2 cellular contexts compared by ENCODE assay signal in genomic region chr2:21067863-21068537, GRCh38.
TF ChIP-seq lines count a peak whose summit lies in the region.

No MANE protein-coding gene starts in this region.

TF ChIP-seq in GM23338, 12 proteins besides CTCF, POLR2A, EP300 and RAD21 (continued from another document):
- peak; percentile 78 for TF ChIP-seq ZNF462 (CRISPR knock-in tag; IDR thresholded peaks at IDR 0.05)
- peak; percentile 37; the same call in 1 of the 2 replicates for TF ChIP-seq NANOG (IDR thresholded peaks at IDR 0.05; ENCODE audit: borderline replicate concordance)
- no peak for TF ChIP-seq ZNF114 (CRISPR knock-in tag; IDR thresholded peaks at IDR 0.05)
- TF ChIP-seq, protein P1, sequence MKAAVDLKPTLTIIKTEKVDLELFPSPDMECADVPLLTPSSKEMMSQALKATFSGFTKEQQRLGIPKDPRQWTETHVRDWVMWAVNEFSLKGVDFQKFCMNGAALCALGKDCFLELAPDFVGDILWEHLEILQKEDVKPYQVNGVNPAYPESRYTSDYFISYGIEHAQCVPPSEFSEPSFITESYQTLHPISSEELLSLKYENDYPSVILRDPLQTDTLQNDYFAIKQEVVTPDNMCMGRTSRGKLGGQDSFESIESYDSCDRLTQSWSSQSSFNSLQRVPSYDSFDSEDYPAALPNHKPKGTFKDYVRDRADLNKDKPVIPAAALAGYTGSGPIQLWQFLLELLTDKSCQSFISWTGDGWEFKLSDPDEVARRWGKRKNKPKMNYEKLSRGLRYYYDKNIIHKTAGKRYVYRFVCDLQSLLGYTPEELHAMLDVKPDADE (IDR thresholded peaks at IDR 0.05) = no peak
- no peak for TF ChIP-seq STAT1 (IDR thresholded peaks at IDR 0.05; ENCODE audit: unreplicated experiment)
- no peak for TF ChIP-seq POLR2AphosphoS5 (IDR thresholded peaks at IDR 0.05; ENCODE audit: low read depth)
- TF ChIP-seq EZH2phosphoT487 (IDR thresholded peaks at IDR 0.05; ENCODE audit: unreplicated experiment) = no peak
- TF ChIP-seq, protein P2, sequence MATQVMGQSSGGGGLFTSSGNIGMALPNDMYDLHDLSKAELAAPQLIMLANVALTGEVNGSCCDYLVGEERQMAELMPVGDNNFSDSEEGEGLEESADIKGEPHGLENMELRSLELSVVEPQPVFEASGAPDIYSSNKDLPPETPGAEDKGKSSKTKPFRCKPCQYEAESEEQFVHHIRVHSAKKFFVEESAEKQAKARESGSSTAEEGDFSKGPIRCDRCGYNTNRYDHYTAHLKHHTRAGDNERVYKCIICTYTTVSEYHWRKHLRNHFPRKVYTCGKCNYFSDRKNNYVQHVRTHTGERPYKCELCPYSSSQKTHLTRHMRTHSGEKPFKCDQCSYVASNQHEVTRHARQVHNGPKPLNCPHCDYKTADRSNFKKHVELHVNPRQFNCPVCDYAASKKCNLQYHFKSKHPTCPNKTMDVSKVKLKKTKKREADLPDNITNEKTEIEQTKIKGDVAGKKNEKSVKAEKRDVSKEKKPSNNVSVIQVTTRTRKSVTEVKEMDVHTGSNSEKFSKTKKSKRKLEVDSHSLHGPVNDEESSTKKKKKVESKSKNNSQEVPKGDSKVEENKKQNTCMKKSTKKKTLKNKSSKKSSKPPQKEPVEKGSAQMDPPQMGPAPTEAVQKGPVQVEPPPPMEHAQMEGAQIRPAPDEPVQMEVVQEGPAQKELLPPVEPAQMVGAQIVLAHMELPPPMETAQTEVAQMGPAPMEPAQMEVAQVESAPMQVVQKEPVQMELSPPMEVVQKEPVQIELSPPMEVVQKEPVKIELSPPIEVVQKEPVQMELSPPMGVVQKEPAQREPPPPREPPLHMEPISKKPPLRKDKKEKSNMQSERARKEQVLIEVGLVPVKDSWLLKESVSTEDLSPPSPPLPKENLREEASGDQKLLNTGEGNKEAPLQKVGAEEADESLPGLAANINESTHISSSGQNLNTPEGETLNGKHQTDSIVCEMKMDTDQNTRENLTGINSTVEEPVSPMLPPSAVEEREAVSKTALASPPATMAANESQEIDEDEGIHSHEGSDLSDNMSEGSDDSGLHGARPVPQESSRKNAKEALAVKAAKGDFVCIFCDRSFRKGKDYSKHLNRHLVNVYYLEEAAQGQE (IDR thresholded peaks at IDR 0.05; ENCODE audit: unreplicated experiment) = no peak
- no peak for TF ChIP-seq EZH2 (IDR thresholded peaks at IDR 0.05; ENCODE audit: low read depth, unreplicated experiment)

TF ChIP-seq in WTC11, 78 proteins besides CTCF, POLR2A, EP300 and RAD21 (continued from another document):
- TF ChIP-seq ATF3 (CRISPR knock-in tag; conservative IDR thresholded peaks at IDR 0.05) (no peak), CBFB (CRISPR knock-in tag; IDR thresholded peaks at IDR 0.05; ENCODE audit: low read depth) (no peak), TP53 (CRISPR knock-in tag; IDR thresholded peaks at IDR 0.05) (no peak), IRF2 (CRISPR knock-in tag; IDR thresholded peaks at IDR 0.05; ENCODE audit: borderline replicate concordance, low read depth) (no peak), MAX (CRISPR knock-in tag; IDR thresholded peaks at IDR 0.05) (no peak), ETV6 (CRISPR knock-in tag; IDR thresholded peaks at IDR 0.05) (no peak), TCF7 (CRISPR knock-in tag; IDR thresholded peaks at IDR 0.05; ENCODE audit: low read depth) (no peak), NFYB (CRISPR knock-in tag; conservative IDR thresholded peaks at IDR 0.05; ENCODE audit: low read depth) (no peak)
- TF ChIP-seq, protein P3, sequence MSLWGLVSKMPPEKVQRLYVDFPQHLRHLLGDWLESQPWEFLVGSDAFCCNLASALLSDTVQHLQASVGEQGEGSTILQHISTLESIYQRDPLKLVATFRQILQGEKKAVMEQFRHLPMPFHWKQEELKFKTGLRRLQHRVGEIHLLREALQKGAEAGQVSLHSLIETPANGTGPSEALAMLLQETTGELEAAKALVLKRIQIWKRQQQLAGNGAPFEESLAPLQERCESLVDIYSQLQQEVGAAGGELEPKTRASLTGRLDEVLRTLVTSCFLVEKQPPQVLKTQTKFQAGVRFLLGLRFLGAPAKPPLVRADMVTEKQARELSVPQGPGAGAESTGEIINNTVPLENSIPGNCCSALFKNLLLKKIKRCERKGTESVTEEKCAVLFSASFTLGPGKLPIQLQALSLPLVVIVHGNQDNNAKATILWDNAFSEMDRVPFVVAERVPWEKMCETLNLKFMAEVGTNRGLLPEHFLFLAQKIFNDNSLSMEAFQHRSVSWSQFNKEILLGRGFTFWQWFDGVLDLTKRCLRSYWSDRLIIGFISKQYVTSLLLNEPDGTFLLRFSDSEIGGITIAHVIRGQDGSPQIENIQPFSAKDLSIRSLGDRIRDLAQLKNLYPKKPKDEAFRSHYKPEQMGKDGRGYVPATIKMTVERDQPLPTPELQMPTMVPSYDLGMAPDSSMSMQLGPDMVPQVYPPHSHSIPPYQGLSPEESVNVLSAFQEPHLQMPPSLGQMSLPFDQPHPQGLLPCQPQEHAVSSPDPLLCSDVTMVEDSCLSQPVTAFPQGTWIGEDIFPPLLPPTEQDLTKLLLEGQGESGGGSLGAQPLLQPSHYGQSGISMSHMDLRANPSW (CRISPR knock-in tag; conservative IDR thresholded peaks at IDR 0.05; ENCODE audit: low read depth) = no peak
- TF ChIP-seq, protein P4, sequence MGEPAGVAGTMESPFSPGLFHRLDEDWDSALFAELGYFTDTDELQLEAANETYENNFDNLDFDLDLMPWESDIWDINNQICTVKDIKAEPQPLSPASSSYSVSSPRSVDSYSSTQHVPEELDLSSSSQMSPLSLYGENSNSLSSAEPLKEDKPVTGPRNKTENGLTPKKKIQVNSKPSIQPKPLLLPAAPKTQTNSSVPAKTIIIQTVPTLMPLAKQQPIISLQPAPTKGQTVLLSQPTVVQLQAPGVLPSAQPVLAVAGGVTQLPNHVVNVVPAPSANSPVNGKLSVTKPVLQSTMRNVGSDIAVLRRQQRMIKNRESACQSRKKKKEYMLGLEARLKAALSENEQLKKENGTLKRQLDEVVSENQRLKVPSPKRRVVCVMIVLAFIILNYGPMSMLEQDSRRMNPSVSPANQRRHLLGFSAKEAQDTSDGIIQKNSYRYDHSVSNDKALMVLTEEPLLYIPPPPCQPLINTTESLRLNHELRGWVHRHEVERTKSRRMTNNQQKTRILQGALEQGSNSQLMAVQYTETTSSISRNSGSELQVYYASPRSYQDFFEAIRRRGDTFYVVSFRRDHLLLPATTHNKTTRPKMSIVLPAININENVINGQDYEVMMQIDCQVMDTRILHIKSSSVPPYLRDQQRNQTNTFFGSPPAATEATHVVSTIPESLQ (CRISPR knock-in tag; IDR thresholded peaks at IDR 0.05) = no peak
- TF ChIP-seq, protein P5, sequence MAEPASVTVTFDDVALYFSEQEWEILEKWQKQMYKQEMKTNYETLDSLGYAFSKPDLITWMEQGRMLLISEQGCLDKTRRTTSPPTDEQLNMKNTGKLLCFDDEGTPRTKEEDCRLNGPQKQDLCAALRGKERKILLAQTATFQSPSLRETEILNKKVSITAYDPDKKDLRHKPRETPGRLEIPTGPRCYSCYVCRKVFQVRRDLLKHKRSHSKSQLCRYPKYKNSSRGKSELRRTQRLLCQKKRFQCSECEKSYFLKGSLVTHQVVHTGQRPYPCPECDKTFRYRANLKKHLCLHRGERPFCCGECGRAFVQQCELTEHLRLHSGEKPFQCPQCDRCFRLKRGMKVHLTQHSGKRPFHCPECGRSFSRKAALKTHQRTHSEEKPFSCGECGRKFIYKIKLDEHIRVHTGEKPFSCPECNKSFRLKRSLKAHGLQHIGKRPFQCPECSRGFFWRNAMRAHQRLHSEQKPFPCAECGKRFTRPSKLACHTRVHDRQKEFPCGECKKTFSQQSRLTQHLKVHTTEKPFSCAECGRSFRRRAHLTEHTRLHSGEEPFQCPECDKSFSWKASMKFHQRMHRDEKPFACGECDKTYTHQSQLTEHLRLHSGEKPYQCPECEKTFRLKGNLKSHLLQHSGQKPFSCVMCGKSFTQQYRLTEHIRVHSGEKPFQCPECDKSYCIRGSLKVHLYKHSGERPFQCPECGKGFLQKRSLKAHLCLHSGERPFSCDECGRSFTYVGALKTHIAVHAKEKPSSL (CRISPR knock-in tag; conservative IDR thresholded peaks at IDR 0.05) = no peak
TF ChIP-seq in WTC11: peak in this region for 0.
